Comparison of ENCODE assay signal across 7 cellular contexts in genomic region chr1:211460246-211460645, GRCh38. TPM values are rescaled to one million over a fixed set of nuclear protein-coding genes. Genes with fewer than 3 reads are reported as not detected.
"Had no signal": no experiment of that assay in that cellular context is flagged by ENCODE, and none has a peak within 500 bp of the region (broad histone marks: within the 10 kb centered on the region; RNA-seq: fewer than 3 reads in every experiment).

No MANE protein-coding gene starts in this region.

RNA-seq across cellular contexts. Expression of gene RD3, which starts 31.7 kb away (rescaled TPM):
- total RNA-seq: OCI-LY7, PC-3, Right ventricle myocardium inferior, Right ventricle myocardium superior, RPMI7951, SJSA1, SK-MEL-5 had no signal
